Comparison of ENCODE assay signal across 26 cellular contexts in genomic region chr5:177064500-177065277, GRCh38.
"Had no signal": no experiment of that assay in that cellular context is flagged by ENCODE, and none has a peak within 500 bp of the region (broad histone marks: within the 10 kb centered on the region; RNA-seq: fewer than 3 reads in every experiment).

No MANE protein-coding gene starts in this region.

- H3K27ac ChIP-seq: cardiac muscle cell, Peyer's patch, RWPE1, SJCRH30, VCaP had no signal

- H3K9me3 Mint-ChIP-seq: activated T-cell treated with anti-CD3 and anti-CD28 coated beads, Interleukin-2, amount 50 U/mL, for 24 hours; activated T-helper 1 cell treated with anti-CD3 and anti-CD28 coated beads, Interleukin-12 subunit alpha, Interleukin-12 subunit beta, Interleukin-2, Interleukin-4 antibody, amounts not matched to agents 30 ng/mL and 10 ng/mL and 1 ng/mL, durations not matched to agents 14 hours and 24 hours and 36 hours; brain; IgD-negative memory B cell had no signal

- H3K27me3 Mint-ChIP-seq: activated CD4-positive, alpha-beta T cell treated with anti-CD3 and anti-CD28 coated beads for 36 hours; activated CD8-positive, alpha-beta memory T cell treated with anti-CD3 and anti-CD28 coated beads, Interleukin-2, amount 10 ng/mL, durations not matched to agents 7 days and 5 days; activated naive CD8-positive, alpha-beta T cell; activated T-cell treated with anti-CD3 and anti-CD28 coated beads, Interleukin-2, amount 50 U/mL, for 24 hours; brain; IgD-negative memory B cell had no signal

- H3K27ac Mint-ChIP-seq: activated CD4-positive, alpha-beta T cell treated with anti-CD3 and anti-CD28 coated beads for 36 hours; activated CD8-positive, alpha-beta memory T cell treated with anti-CD3 and anti-CD28 coated beads, Interleukin-2, amount 10 ng/mL, durations not matched to agents 7 days and 5 days; activated naive CD8-positive, alpha-beta T cell; activated T-cell treated with anti-CD3 and anti-CD28 coated beads, Interleukin-2, amount 50 U/mL, for 24 hours; activated T-helper 1 cell treated with anti-CD3 and anti-CD28 coated beads, Interleukin-12 subunit alpha, Interleukin-12 subunit beta, Interleukin-2, Interleukin-4 antibody, amounts not matched to agents 30 ng/mL and 10 ng/mL and 1 ng/mL, durations not matched to agents 14 hours and 24 hours and 36 hours; brain had no signal

- H3K4me1 ChIP-seq: Peyer's patch, SJCRH30 had no signal

- H3K9me3 ChIP-seq: Peyer's patch, SJCRH30, SK-N-SH had no signal

- DNase-seq: activated CD4-positive, alpha-beta T cell treated with anti-CD3 and anti-CD28 coated beads for 36 hours; activated CD8-positive, alpha-beta memory T cell treated with anti-CD3 and anti-CD28 coated beads, Interleukin-2, amount 10 ng/mL, durations not matched to agents 7 days and 5 days; activated effector memory CD4-positive, alpha-beta T cell treated with Interleukin-2 at 50 U/mL for 16 hours; activated naive CD4-positive, alpha-beta T cell treated with Interleukin-2 at 50 U/mL for 16 hours; activated T-cell treated with anti-CD3 and anti-CD28 coated beads, Interleukin-2, amount 50 U/mL, for 24 hours; amygdala; KG1; NCI-H1092 treated with DMSO at 0.1 percent for 48 hours; NCI-H1417 treated with DMSO at 0.1 percent for 48 hours; NCI-H187; NCI-H2081; NCI-H446; NCI-H524; Peyer's patch; Right ventricle myocardium superior; SJCRH30; SK-N-SH; T-helper 1 cell had no signal

- H3K27me3 ChIP-seq: cardiac muscle cell, Peyer's patch, SJCRH30 had no signal

- H3K9ac ChIP-seq: SK-N-SH had no signal

- H3K4me3 ChIP-seq: cardiac muscle cell, Peyer's patch, SJCRH30 had no signal

- FAIRE-seq: astrocyte had no signal

- H3K4me1 Mint-ChIP-seq: activated CD4-positive, alpha-beta T cell treated with anti-CD3 and anti-CD28 coated beads for 36 hours; activated CD8-positive, alpha-beta memory T cell treated with anti-CD3 and anti-CD28 coated beads, Interleukin-2, amount 10 ng/mL, durations not matched to agents 7 days and 5 days; brain had no signal

- H3K4me3 Mint-ChIP-seq: activated CD4-positive, alpha-beta T cell treated with anti-CD3 and anti-CD28 coated beads for 36 hours; activated CD8-positive, alpha-beta memory T cell treated with anti-CD3 and anti-CD28 coated beads, Interleukin-2, amount 10 ng/mL, durations not matched to agents 7 days and 5 days; activated naive CD8-positive, alpha-beta T cell; activated T-cell treated with anti-CD3 and anti-CD28 coated beads, Interleukin-2, amount 50 U/mL, for 24 hours; activated T-helper 1 cell treated with anti-CD3 and anti-CD28 coated beads, Interleukin-12 subunit alpha, Interleukin-12 subunit beta, Interleukin-2, Interleukin-4 antibody, amounts not matched to agents 30 ng/mL and 10 ng/mL and 1 ng/mL, durations not matched to agents 14 hours and 24 hours and 36 hours; brain; IgD-negative memory B cell had no signal

- ATAC-seq: activated CD4-positive, alpha-beta T cell treated with anti-CD3 and anti-CD28 coated beads for 36 hours; activated CD8-positive, alpha-beta memory T cell treated with anti-CD3 and anti-CD28 coated beads, Interleukin-2, amount 10 ng/mL, durations not matched to agents 7 days and 5 days had no signal
